In the genomic region with DNA sequence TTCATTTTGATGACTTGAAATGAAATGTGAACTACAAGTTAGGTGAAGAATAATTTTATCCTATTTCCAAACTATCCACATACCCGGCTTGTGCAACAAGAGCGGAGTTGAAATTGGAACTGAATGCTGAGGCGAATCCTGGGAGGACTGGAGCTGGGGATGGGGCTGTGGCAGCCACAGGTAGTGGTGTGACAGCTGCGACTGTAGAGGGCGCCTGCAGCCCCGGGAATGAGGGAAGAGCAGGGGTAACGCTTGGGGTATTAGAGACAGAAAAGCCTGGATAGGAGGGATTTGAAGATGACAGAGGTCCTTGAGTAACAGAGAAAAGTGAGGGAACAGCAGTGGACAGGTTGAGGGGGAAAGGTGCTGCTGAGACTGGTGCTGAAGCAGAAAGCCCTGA, we compare ENCODE assay signal across 21 cellular contexts. TPM values are rescaled to one million over a fixed set of nuclear protein-coding genes. Genes with fewer than 3 reads are reported as not detected.
DNase-seq lines count a peak whose midpoint lies in the region; ATAC-seq, FAIRE-seq and TF ChIP-seq lines count a peak whose summit lies in the region.
"Had no signal": no experiment of that assay in that cellular context is flagged by ENCODE, and none has a peak within 500 bp of the region (broad histone marks: within the 10 kb centered on the region; RNA-seq: fewer than 3 reads in every experiment).

No MANE protein-coding gene starts in this region.

- RAD21 ChIA-PET in GM12878 (lab: Charles Lee; ENCODE audit: unreplicated experiment), result no interaction called here

- H4K20me1 ChIP-seq in GM12878 (ENCODE audit: control insufficient read depth, insufficient read depth), result no peaks in the 10 kb centered on the region

- H3K9ac ChIP-seq in GM12878 (ENCODE audit: control insufficient read depth, insufficient read depth, low read length), result no peak overlapping the region

- BruUV-seq in GM12878 (replicated peaks; lab: Mats Ljungman, UMichigan), result no TSS peak

- no peak for TF ChIP-seq POLR2A in GM12878 (IDR thresholded peaks at IDR 0.05; ENCODE audit: low read depth, low read length)

- POLR2A ChIA-PET in BJ (lab: Charles Lee), result no interaction called here
- POLR2A ChIA-PET in HEK293T (lab: Yijun Ruan, JAX), result no interaction called here
- POLR2A ChIA-PET in GM12878 (lab: Charles Lee), result no interaction called here

- TF ChIP-seq RAD21 in GM12878 (IDR thresholded peaks at IDR 0.05; ENCODE audit: insufficient read depth, low read depth, low read length), result no peak

- no peak overlapping the region for H3K4me3 Mint-ChIP-seq in CD14-positive monocyte
- H3K4me3 Mint-ChIP-seq: IgD-negative memory B cell; T-helper 1 cell treated with Interleukin-12 subunit alpha and Interleukin-12 subunit beta and Interleukin-4 antibody, amounts not matched to agents 30 μg/mL and 1 μg/mL, for 36 hours had no signal

- no peaks in the 10 kb centered on the region for H3K4me1 Mint-ChIP-seq in CD14-positive monocyte

- H3K4me3 ChIP-seq in BJ (ENCODE audit: low read depth, low read length) (no peak overlapping the region), GM12878 (no peak overlapping the region)
- H3K4me3 ChIP-seq: cardiac muscle cell, gastroesophageal sphincter, Peyer's patch, uterus had no signal

- H3K27me3 ChIP-seq in BJ (ENCODE audit: control insufficient read depth, insufficient read depth, low read length), result no peaks in the 10 kb centered on the region
- no peaks in the 10 kb centered on the region for H3K27me3 ChIP-seq in GM12878 (replicated peaks in 1 of 2; ENCODE audit: control insufficient read depth in 2 of 2, insufficient read depth in 2 of 2, low read length in 1 of 2)
- H3K27me3 ChIP-seq: cardiac muscle cell, gastroesophageal sphincter, Peyer's patch, uterus had no signal

- no peaks in the 10 kb centered on the region for H3K9me3 ChIP-seq in GM12878 (replicated peaks; ENCODE audit: control insufficient read depth, insufficient read depth, low read length)
- H3K9me3 ChIP-seq: gastroesophageal sphincter, Peyer's patch, uterus had no signal

- no peak overlapping the region for H3K27ac ChIP-seq in GM12878 (ENCODE audit: control insufficient read depth, insufficient read depth)
- H3K27ac ChIP-seq: cardiac muscle cell, gastroesophageal sphincter, Peyer's patch, uterus had no signal

- H2AFZ ChIP-seq in GM12878 (ENCODE audit: control insufficient read depth, low read depth, low read length), result no peak overlapping the region

- no peak overlapping the region for H3K27ac Mint-ChIP-seq in CD14-positive monocyte
- H3K27ac Mint-ChIP-seq: IgD-negative memory B cell; T-helper 1 cell treated with Interleukin-12 subunit alpha and Interleukin-12 subunit beta and Interleukin-4 antibody, amounts not matched to agents 30 μg/mL and 1 μg/mL, for 36 hours had no signal

- peaks cover 17% of the 10 kb centered on the region for H3K36me3 ChIP-seq in BJ (ENCODE audit: control insufficient read depth, insufficient read depth, low read length)
- peaks cover 17 to 41% of the 10 kb centered on the region in 2 experiments for H3K36me3 ChIP-seq in GM12878 (ENCODE audit: control insufficient read depth in 2 of 2, insufficient read depth in 2 of 2, low read length in 1 of 2)
- H3K36me3 ChIP-seq: uterus had no signal

- H3K9me3 Mint-ChIP-seq in CD14-positive monocyte, result peaks cover 0 to 2% (median 0%) of the 10 kb centered on the region in 7 donors
- H3K9me3 Mint-ChIP-seq: T-helper 1 cell treated with Interleukin-12 subunit alpha and Interleukin-12 subunit beta and Interleukin-4 antibody, amounts not matched to agents 30 μg/mL and 1 μg/mL, for 36 hours had no signal

- CTCF ChIA-PET in BJ (lab: Yijun Ruan, JAX), result no interaction called here
- CTCF ChIA-PET in HEK293T (lab: Yijun Ruan, JAX), result no interaction called here
- CTCF ChIA-PET in GM12878 (lab: Yijun Ruan, JAX), result no interaction called here

- FAIRE-seq in GM12878 (lab: Jason Lieb, UNC), result no peak

- peak; percentile 9; the same call in 1 of the 2 replicates for TF ChIP-seq CTCF in BJ (IDR thresholded peaks at IDR 0.05; ENCODE audit: insufficient read depth, low read depth, low read length)
- 0 out of 6 replicates have a peak, but pooled peaks of 2 of the 3 experiments have one; percentile 4 to 11 for TF ChIP-seq CTCF in GM12878 (IDR thresholded peaks at IDR 0.05 in 2 of 3, conservative IDR thresholded peaks at IDR 0.05 in 1 of 3; ENCODE audit: control insufficient read depth in 2 of 3, extremely low read depth in 1 of 3, insufficient read depth in 1 of 3, low read depth in 3 of 3, low read length in 3 of 3)
- TF ChIP-seq CTCF in CD14-positive monocyte (IDR thresholded peaks at IDR 0.05), result no peak

- H3K27me3 Mint-ChIP-seq in CD14-positive monocyte (ENCODE audit: low read depth in 3 of 3), result no peaks in the 10 kb centered on the region
- H3K27me3 Mint-ChIP-seq: IgD-negative memory B cell had no signal

- no peaks in the 10 kb centered on the region for H3K4me1 ChIP-seq in GM12878 (ENCODE audit: control insufficient read depth, insufficient read depth, low read length)
- H3K4me1 ChIP-seq: gastroesophageal sphincter, Peyer's patch, uterus had no signal

- 98% methylated on average over 7 of the region's 7 CpGs for WGBS in GM12878 (ENCODE audit: insufficient coverage, insufficient replicate concordance, low lambda C conversion rate, missing lambda C conversion rate)

- no peaks in the 10 kb centered on the region for H3K79me2 ChIP-seq in GM12878 (ENCODE audit: control insufficient read depth, insufficient read depth, low read length)

- peaks cover 72 to 79% of the 10 kb centered on the region in 2 donors for H3K36me3 Mint-ChIP-seq in CD14-positive monocyte

- in situ Hi-C loops in GM12878 (cut with MboI), result no loop called here

- SMC1A ChIA-PET in GM12878 (lab: Charles Lee; ENCODE audit: uncharacterized antibody, unreplicated experiment), result no interaction called here

- no peak overlapping the region for H3K4me2 ChIP-seq in GM12878 (ENCODE audit: control insufficient read depth, insufficient read depth)

- DNase-seq in BJ (ENCODE audit: low read depth) (no peak), HEK293T (ENCODE audit: extremely low spot score) (peak; percentile 19), GM12878 (ENCODE audit: low read depth, low spot score) (no peak), islet precursor cell (peak; percentile 61), CD14-positive monocyte (ENCODE audit: low spot score) (no peak), NOMO-1 (lab: John Stamatoyannopoulos, UW; ENCODE audit: unreplicated experiment in 2 of 2) (no peak), NCI-H1048 (lab: John Stamatoyannopoulos, UW) (no peak)
- DNase-seq: activated CD4-positive, alpha-beta T cell treated with anti-CD3 and anti-CD28 coated beads for 4 hours; activated naive CD4-positive, alpha-beta T cell treated with anti-CD3 and anti-CD28 coated beads, Interleukin-2, amount 50 U/mL, for 16 hours; DMS79 treated with DMSO at 0.1 percent for 48 hours; effector memory CD4-positive, alpha-beta T cell; NCI-H1105 treated with DMSO at 0.1 percent for 48 hours; Peyer's patch; stimulated activated naive CD8-positive, alpha-beta T cell treated with anti-CD3 and anti-CD28 coated beads, Interleukin-15, Interleukin-2, amounts not matched to agents 100 U/mL and 50 U/mL, for 24 hours; uterus had no signal

- no peak for TF ChIP-seq EP300 in GM12878 (IDR thresholded peaks at IDR 0.05; ENCODE audit: borderline replicate concordance in 1 of 2, control insufficient read depth in 1 of 2, low read depth in 2 of 2, low read length in 2 of 2)

- ATAC-seq in GM12878, result no peak
- ATAC-seq in GM21390 (IDR thresholded peaks at IDR 0.05; ENCODE audit: unreplicated experiment), result no peak
- ATAC-seq: gastroesophageal sphincter; stimulated activated naive CD8-positive, alpha-beta T cell treated with anti-CD3 and anti-CD28 coated beads, Interleukin-15, Interleukin-2, amounts not matched to agents 100 U/mL and 50 U/mL, for 24 hours had no signal

- intact Hi-C loops in GM12878 (cut with micrococcal nuclease; ENCODE audit: unreplicated experiment), result no loop called here
- intact Hi-C loops in CD14-positive monocyte (cut with micrococcal nuclease), result no loop called here

RNA-seq across cellular contexts. Expression of a gene that starts 22.0 kb away (rescaled TPM):
- polyA plus RNA-seq in BJ (2011; rRNA removed) (not detected in 2 replicates), GM12878 (2011; rRNA removed) (not detected in 2 replicates), GM12878 (2014; fragmentation: Illumina TruSeq; extraction: Trizol) (not detected in 2 replicates), GM12878 (2014; fragmentation: Nextera tagmentation; extraction: Ambion mirVana) (not detected), GM12878 (2014; rRNA removed) (not detected in 2 replicates), GM12878 (2016; fragmentation: Nextera tagmentation; extraction: Ambion mirVana) (not detected), CD14-positive monocyte (not detected)
- polyA minus RNA-seq in BJ (2011; rRNA and poly(A)+ RNA removed), result not detected in 2 replicates
- not detected in 2 replicates for total RNA-seq in GM12878 (2013; cell fraction: nucleolus; rRNA removed)
- total RNA-seq in GM12878 (2014; rRNA removed) (not detected in 2 replicates), GM12878 (2014; rRNA removed; fragmentation: Illumina TruSeq; extraction: Trizol) (not detected in 2 replicates), GM12878 (2021) (not detected in 2 replicates)
- not detected for polyA plus RNA-seq in GM12878 (2011; ENCODE audit: low read depth)
- not detected in 2 replicates for polyA plus RNA-seq in GM12878 (2011; cell fraction: cytosol; rRNA removed)
- polyA plus RNA-seq in GM12878 (2011; cell fraction: nucleus; rRNA removed), result not detected in 2 replicates
- not detected in 2 replicates for polyA plus RNA-seq in GM12878 (2012)
- not detected in 2 replicates for polyA minus RNA-seq in GM12878 (2011; rRNA and poly(A)+ RNA removed)
- polyA minus RNA-seq in GM12878 (2011; cell fraction: cytosol; rRNA and poly(A)+ RNA removed), result not detected in 2 replicates
- polyA minus RNA-seq in GM12878 (2011; cell fraction: nucleus; rRNA and poly(A)+ RNA removed), result not detected in 2 replicates
- total RNA-seq: cardiac muscle cell, gastroesophageal sphincter, omental fat pad, Peyer's patch had no signal
- polyA plus RNA-seq: cardiac muscle cell, IgD-negative memory B cell had no signal

RNA-seq across cellular contexts. Expression of a gene that starts 25.3 kb away (rescaled TPM):
- 10.7 and 13.0 TPM in 2 replicates for polyA plus RNA-seq in BJ (2011; rRNA removed)
- polyA minus RNA-seq in BJ (2011; rRNA and poly(A)+ RNA removed), result 7.1 and 8.2 TPM in 2 replicates
- 75.3 and 88.5 TPM in 2 replicates for total RNA-seq in GM12878 (2013; cell fraction: nucleolus; rRNA removed)
- 16.1 and 23.8 TPM in 2 replicates for total RNA-seq in GM12878 (2014; rRNA removed)
- 14.3 and 16.9 TPM in 2 replicates for total RNA-seq in GM12878 (2014; rRNA removed; fragmentation: Illumina TruSeq; extraction: Trizol)
- 66.0 TPM in 2 replicates for total RNA-seq in GM12878 (2021)
- 16.8 TPM for polyA plus RNA-seq in GM12878 (2011; ENCODE audit: low read depth)
- 18.3 and 28.3 TPM in 2 replicates for polyA plus RNA-seq in GM12878 (2011; rRNA removed)
- 16.3 and 20.3 TPM in 2 replicates for polyA plus RNA-seq in GM12878 (2011; cell fraction: cytosol; rRNA removed)
- 53.3 and 56.7 TPM in 2 replicates for polyA plus RNA-seq in GM12878 (2011; cell fraction: nucleus; rRNA removed)
- polyA plus RNA-seq in GM12878 (2012), result 21.2 and 22.5 TPM in 2 replicates
- polyA plus RNA-seq in GM12878 (2014; fragmentation: Illumina TruSeq; extraction: Trizol), result 47.9 and 53.8 TPM in 2 replicates
- polyA plus RNA-seq in GM12878 (2014; fragmentation: Nextera tagmentation; extraction: Ambion mirVana), result 10 to 100 TPM; 19.6 to 20.8 TPM
- 25.5 and 25.7 TPM in 2 replicates for polyA plus RNA-seq in GM12878 (2014; rRNA removed)
- polyA plus RNA-seq in GM12878 (2016; fragmentation: Nextera tagmentation; extraction: Ambion mirVana), result 10 to 100 TPM; 38.9 to 39.8 TPM
- polyA minus RNA-seq in GM12878 (2011; rRNA and poly(A)+ RNA removed), result 19.7 and 22.9 TPM in 2 replicates
- 12.8 and 28.9 TPM in 2 replicates for polyA minus RNA-seq in GM12878 (2011; cell fraction: cytosol; rRNA and poly(A)+ RNA removed)
- 28.3 and 52.3 TPM in 2 replicates for polyA minus RNA-seq in GM12878 (2011; cell fraction: nucleus; rRNA and poly(A)+ RNA removed)
- polyA plus RNA-seq in CD14-positive monocyte, result 1 to 10 TPM; 4.6 to 9.1 TPM

RNA-seq across cellular contexts. Expression of a gene that starts 25.6 kb away (rescaled TPM):
- polyA plus RNA-seq in BJ (2011; rRNA removed) (6.8 and 12.6 TPM in 2 replicates), GM12878 (2011; rRNA removed) (38.0 and 56.4 TPM in 2 replicates), GM12878 (2014; fragmentation: Illumina TruSeq; extraction: Trizol) (22.3 and 30.9 TPM in 2 replicates), GM12878 (2014; fragmentation: Nextera tagmentation; extraction: Ambion mirVana) (10 to 100 TPM in 1 of 2 experiments, 1 to 10 TPM in 1; 8.3 to 11.8 TPM), GM12878 (2014; rRNA removed) (20.8 and 26.0 TPM in 2 replicates), GM12878 (2016; fragmentation: Nextera tagmentation; extraction: Ambion mirVana) (10 to 100 TPM; 12.7 to 18.5 TPM), CD14-positive monocyte (10 to 100 TPM; 12.8 to 13.0 TPM)
- polyA minus RNA-seq in BJ (2011; rRNA and poly(A)+ RNA removed), result 5.5 and 5.6 TPM in 2 replicates
- 111 and 117 TPM in 2 replicates for total RNA-seq in GM12878 (2013; cell fraction: nucleolus; rRNA removed)
- total RNA-seq in GM12878 (2014; rRNA removed) (19.3 and 27.5 TPM in 2 replicates), GM12878 (2014; rRNA removed; fragmentation: Illumina TruSeq; extraction: Trizol) (25.9 and 27.8 TPM in 2 replicates), GM12878 (2021) (16.4 and 17.9 TPM in 2 replicates)
- polyA plus RNA-seq in GM12878 (2011; ENCODE audit: low read depth), result 11.3 TPM
- polyA plus RNA-seq in GM12878 (2011; cell fraction: cytosol; rRNA removed), result 14.6 and 14.9 TPM in 2 replicates
- 49.7 and 75.6 TPM in 2 replicates for polyA plus RNA-seq in GM12878 (2011; cell fraction: nucleus; rRNA removed)
- polyA plus RNA-seq in GM12878 (2012), result 13.6 and 17.3 TPM in 2 replicates
- 32.0 and 39.8 TPM in 2 replicates for polyA minus RNA-seq in GM12878 (2011; rRNA and poly(A)+ RNA removed)
- polyA minus RNA-seq in GM12878 (2011; cell fraction: cytosol; rRNA and poly(A)+ RNA removed), result 10.4 and 11.5 TPM in 2 replicates
- polyA minus RNA-seq in GM12878 (2011; cell fraction: nucleus; rRNA and poly(A)+ RNA removed), result 31.1 and 67.1 TPM in 2 replicates

Comparison
In these comparisons a context has a peak if more than half of its experiments do, and no peak if none do; other contexts are left out.
1. DNase-seq: peak in HEK293T (single experiment) and islet precursor cell (single experiment); none in BJ (single experiment), GM12878 (single experiment), CD14-positive monocyte (single experiment), NOMO-1 (0 of 2) and NCI-H1048 (single experiment).